In genomic region chr10:103451091-103451801, GRCh38 we compare ENCODE assay signal across 8 cellular contexts. TPM values are rescaled to one million over a fixed set of nuclear protein-coding genes. Genes with fewer than 3 reads are reported as not detected.
A peak's percentile ranks its signal among the peaks of the same experiment; 100 is the strongest.
DNase-seq lines count a peak whose midpoint lies in the region; ATAC-seq and TF ChIP-seq lines count a peak whose summit lies in the region.

No MANE protein-coding gene starts in this region.

- H3K36me3 ChIP-seq in Loucy (ENCODE audit: insufficient read depth, low read length), result peaks cover 14% of the 10 kb centered on the region; the same call in 1 of the 2 replicates
- peaks cover 25% of the 10 kb centered on the region for H3K36me3 ChIP-seq in fibroblast of lung (ENCODE audit: control insufficient read depth, insufficient read depth, low read length)

- H3K9ac ChIP-seq in Loucy (ENCODE audit: low read depth, low read length, poor library complexity, severe bottlenecking), result peak overlapping the region; percentile 88
- peak overlapping the region; percentile 84 for H3K9ac ChIP-seq in fibroblast of lung (ENCODE audit: insufficient read depth, low read length)

- no peaks in the 10 kb centered on the region for H3F3A ChIP-seq in Loucy (ENCODE audit: low read depth)

- in situ Hi-C loops in G401 (cut with HindIII; ENCODE audit: low sequenced_read_pairs), result loop anchor here (5.0 kb wide), 1 partner anchor 41 kb away; the partner anchor contains the start of gene NEURL1

- H2AFZ ChIP-seq in Loucy (ENCODE audit: low read length) (peak overlapping the region; percentile 93), fibroblast of lung (ENCODE audit: low read length) (no peak overlapping the region)

- peaks cover 8% of the 10 kb centered on the region for H3K9me3 Mint-ChIP-seq in glutamatergic neuron (ENCODE audit: unreplicated experiment)

- H3K27ac ChIP-seq in fibroblast of lung (ENCODE audit: insufficient read depth, low read length), result peak overlapping the region; percentile 78

- ATAC-seq in omental fat pad (ENCODE audit: low FRiP score) (peak; percentile 52), GM19467 (IDR thresholded peaks at IDR 0.05; ENCODE audit: unreplicated experiment) (no peak), HG03460 (IDR thresholded peaks at IDR 0.05; ENCODE audit: unreplicated experiment) (no peak)

- H3K9me2 ChIP-seq in Loucy (replicated peaks; ENCODE audit: low read depth, low read length), result no peaks in the 10 kb centered on the region

- peaks cover 37% of the 10 kb centered on the region for H3K4me1 ChIP-seq in Loucy (ENCODE audit: insufficient read depth, low read length, poor library complexity, severe bottlenecking)
- H3K4me1 ChIP-seq in fibroblast of lung (ENCODE audit: control insufficient read depth, extremely low read depth, insufficient read depth, low read length), result peaks cover 31% of the 10 kb centered on the region

- H3K4me3 ChIP-seq in Loucy (ENCODE audit: low read length, poor library complexity, severe bottlenecking) (peak overlapping the region; percentile 92), fibroblast of lung (replicated peaks in 1 of 4; ENCODE audit: control extremely low read depth in 1 of 4, insufficient read depth in 1 of 4, low read depth in 3 of 4, low read length in 4 of 4) (peak overlapping the region; percentile 62 to 90 (median 64))

- peaks cover 2% of the 10 kb centered on the region for H3K27me3 Mint-ChIP-seq in glutamatergic neuron (ENCODE audit: unreplicated experiment)

- H3K4me1 Mint-ChIP-seq in glutamatergic neuron (ENCODE audit: low read depth, unreplicated experiment), result peaks cover 10% of the 10 kb centered on the region

- no peak for TF ChIP-seq CTCF in Loucy (conservative IDR thresholded peaks at IDR 0.05; ENCODE audit: low read length)
- TF ChIP-seq CTCF in fibroblast of lung (conservative IDR thresholded peaks at IDR 0.05 in 1 of 2, IDR thresholded peaks at IDR 0.05 in 1 of 2; ENCODE audit: low read depth in 1 of 2, low read length in 2 of 2), result no peak
- TF ChIP-seq CTCF in omental fat pad (IDR thresholded peaks at IDR 0.05), result no peak
- TF ChIP-seq CTCF in glutamatergic neuron (IDR thresholded peaks at IDR 0.05; ENCODE audit: partially characterized antibody, unreplicated experiment), result no peak

- H3K79me2 ChIP-seq in Loucy (ENCODE audit: insufficient read depth, low read length) (peaks cover 61% of the 10 kb centered on the region), fibroblast of lung (ENCODE audit: control insufficient read depth, insufficient read depth, low read length) (peaks cover 32% of the 10 kb centered on the region)

- H3K27me3 ChIP-seq in Loucy (ENCODE audit: insufficient read depth, low read length, poor library complexity, severe bottlenecking) (no peaks in the 10 kb centered on the region), fibroblast of lung (ENCODE audit: control insufficient read depth, insufficient read depth, low read length) (no peaks in the 10 kb centered on the region)

- H4K20me1 ChIP-seq in Loucy (ENCODE audit: insufficient read depth, low read length, poor library complexity, severe bottlenecking) (peaks cover 16% of the 10 kb centered on the region), fibroblast of lung (ENCODE audit: control insufficient read depth, extremely low read depth, insufficient read depth, low read length) (no peaks in the 10 kb centered on the region)

- no peak overlapping the region for H3K4me3 Mint-ChIP-seq in glutamatergic neuron (ENCODE audit: unreplicated experiment)

- peak; percentile 37 for DNase-seq in G401 (ENCODE audit: low spot score)
- peak; percentile 56 for DNase-seq in activated T-cell treated with anti-CD3 and anti-CD28 coated beads, Interleukin-2, amount 50 U/mL, for 1 hour
- peak; percentile 5 to 28 for DNase-seq in fibroblast of lung (ENCODE audit: low read depth in 2 of 2)
- DNase-seq in omental fat pad (ENCODE audit: low spot score), result peak; percentile 51
- DNase-seq in glutamatergic neuron, result no peak

- peak overlapping the region; percentile 94 for H3K4me2 ChIP-seq in Loucy (ENCODE audit: low read depth, low read length, poor library complexity, severe bottlenecking)
- peak overlapping the region; percentile 70 for H3K4me2 ChIP-seq in fibroblast of lung (ENCODE audit: extremely low read depth, insufficient read depth, low read length)

- H3K36me3 Mint-ChIP-seq in glutamatergic neuron (ENCODE audit: unreplicated experiment), result peaks cover 11% of the 10 kb centered on the region

- no peak overlapping the region for H3K27ac Mint-ChIP-seq in glutamatergic neuron (ENCODE audit: unreplicated experiment)

- H3K9me3 ChIP-seq in Loucy (ENCODE audit: insufficient read depth, low read depth, low read length) (no peaks in the 10 kb centered on the region), fibroblast of lung (ENCODE audit: control insufficient read depth, insufficient read depth, low read depth, low read length) (no peaks in the 10 kb centered on the region)

RNA-seq across cellular contexts. Expression of gene CALHM2, which starts 0.9 kb away (rescaled TPM):
- total RNA-seq in G401 (2014; rRNA removed; shearing (Covaris generic)), result 0.68 and 2.0 TPM in 2 replicates
- 31.6 and 35.8 TPM in 2 replicates for total RNA-seq in fibroblast of lung
- 29.8 and 37.2 TPM in 2 replicates for polyA plus RNA-seq in fibroblast of lung
- 41.0 and 49.0 TPM in 2 replicates for polyA plus RNA-seq in fibroblast of lung (2012)
- 61.1 and 62.8 TPM in 2 replicates for polyA minus RNA-seq in fibroblast of lung (ENCODE audit: low replicate concordance)
- 100 to 1,000 TPM in 1 of 4 donors, 10 to 100 TPM in 3; 63.5 to 113 (median 74.9) TPM for total RNA-seq in omental fat pad
- 0.44 TPM for total RNA-seq in glutamatergic neuron (ENCODE audit: unreplicated experiment)

RNA-seq across cellular contexts. Expression of gene CALHM1, which starts 7.5 kb away (rescaled TPM):
- total RNA-seq in G401 (2014; rRNA removed; shearing (Covaris generic)), result not detected in 2 replicates
- total RNA-seq in fibroblast of lung (not detected in 2 replicates), omental fat pad (not detected), glutamatergic neuron (ENCODE audit: unreplicated experiment) (not detected)
- not detected in 2 replicates for polyA plus RNA-seq in fibroblast of lung
- polyA plus RNA-seq in fibroblast of lung (2012), result 0.03 TPM in 1 of 2 replicates, not detected in the other
- not detected in 2 replicates for polyA minus RNA-seq in fibroblast of lung (ENCODE audit: low replicate concordance)

RNA-seq across cellular contexts. Expression of gene CALHM3, which starts 27.8 kb away (rescaled TPM):
- not detected in 2 replicates for total RNA-seq in G401 (2014; rRNA removed; shearing (Covaris generic))
- not detected in 2 replicates for total RNA-seq in fibroblast of lung
- not detected in 2 replicates for polyA plus RNA-seq in fibroblast of lung
- not detected in 2 replicates for polyA plus RNA-seq in fibroblast of lung (2012)
- 0.15 TPM in 1 of 2 replicates, not detected in the other for polyA minus RNA-seq in fibroblast of lung (ENCODE audit: low replicate concordance)
- total RNA-seq in omental fat pad, result not detected
- total RNA-seq in glutamatergic neuron (ENCODE audit: unreplicated experiment), result not detected

RNA-seq across cellular contexts. Expression of gene NEURL1, which starts 42.3 kb away (rescaled TPM):
- 0.68 and 0.95 TPM in 2 replicates for total RNA-seq in G401 (2014; rRNA removed; shearing (Covaris generic))
- total RNA-seq in fibroblast of lung (under 0.01 TPM in 1 of 2 replicates, not detected in the other), omental fat pad (under 1 TPM in 2 of 4 donors, not detected in 2; 0.12 to 0.13 TPM), glutamatergic neuron (ENCODE audit: unreplicated experiment) (3.1 TPM)
- 0.11 and 0.12 TPM in 2 replicates for polyA plus RNA-seq in fibroblast of lung
- polyA plus RNA-seq in fibroblast of lung (2012), result 0.37 and 0.47 TPM in 2 replicates
- polyA minus RNA-seq in fibroblast of lung (ENCODE audit: low replicate concordance), result 0.19 TPM in 1 of 2 replicates, not detected in the other

RNA-seq across cellular contexts. Expression of gene PDCD11, which starts 54.8 kb away (rescaled TPM):
- 42.4 and 60.6 TPM in 2 replicates for total RNA-seq in G401 (2014; rRNA removed; shearing (Covaris generic))
- total RNA-seq in fibroblast of lung, result 28.8 and 34.0 TPM in 2 replicates
- 10.0 and 15.1 TPM in 2 replicates for polyA plus RNA-seq in fibroblast of lung
- polyA plus RNA-seq in fibroblast of lung (2012), result 14.3 and 22.2 TPM in 2 replicates
- 35.6 and 66.2 TPM in 2 replicates for polyA minus RNA-seq in fibroblast of lung (ENCODE audit: low replicate concordance)
- 10 to 100 TPM; 16.1 to 55.2 (median 23.8) TPM for total RNA-seq in omental fat pad
- 73.2 TPM for total RNA-seq in glutamatergic neuron (ENCODE audit: unreplicated experiment)

Comparison
In these comparisons a context has a peak if more than half of its experiments do, and no peak if none do; other contexts are left out.
1. RNA of gene CALHM2, which starts 0.9 kb away (total RNA-seq): 63.5 to 113 TPM in omental fat pad and 31.6 to 35.8 TPM in fibroblast of lung; 0.68 to 2.0 TPM in G401 and 0.44 TPM in glutamatergic neuron (single experiment); every median in the first group is over 10 times any median in the second.